ENCODE assay signal across 8 cellular contexts in genomic region chr10:104329754-104330153, GRCh38. TPM values are rescaled to one million over a fixed set of nuclear protein-coding genes. Genes with fewer than 3 reads are reported as not detected.
DNase-seq lines count a peak whose midpoint lies in the region; ATAC-seq and TF ChIP-seq lines count a peak whose summit lies in the region.

No MANE protein-coding gene starts in this region.

- peaks cover 58% of the 10 kb centered on the region for H3K79me1 ChIP-seq in mesendoderm (ENCODE audit: low read length)

- H3K4me3 Mint-ChIP-seq in MCF 10A (ENCODE audit: unreplicated experiment) = no peak overlapping the region

- peak overlapping the region; percentile 66 for H3K9ac ChIP-seq in mesendoderm (ENCODE audit: low read length)

- H3K27me3 ChIP-seq in heart left ventricle (no peaks in the 10 kb centered on the region), mesendoderm (ENCODE audit: insufficient read depth, low read length, poor library complexity) (no peaks in the 10 kb centered on the region)

- BruUV-seq in MCF 10A (replicated peaks; lab: Mats Ljungman, UMichigan) = TSS peak; percentile 83

- peaks cover 9% of the 10 kb centered on the region for H3K36me3 Mint-ChIP-seq in MCF 10A (ENCODE audit: insufficient read depth, unreplicated experiment)

- peaks cover 0 to 19% (median 0%) of the 10 kb centered on the region in 9 donors for H3K36me3 ChIP-seq in heart left ventricle
- no peaks in the 10 kb centered on the region for H3K36me3 ChIP-seq in mesendoderm (ENCODE audit: control insufficient read depth, insufficient read depth, low read length)

- H3K56ac ChIP-seq in mesendoderm (ENCODE audit: low read length) = peak overlapping the region; percentile 88

- H3K23ac ChIP-seq in mesendoderm (ENCODE audit: low read length) = no peak overlapping the region

- no peak for TF ChIP-seq CTCF in heart left ventricle (IDR thresholded peaks at IDR 0.05)
- no peak for TF ChIP-seq CTCF in MCF 10A (IDR thresholded peaks at IDR 0.05; ENCODE audit: unreplicated experiment)

- CTCF ChIA-PET in MCF 10A (lab: Yijun Ruan, JAX) = interaction anchor here (0.6 to 10.5 kb wide), 12 partner anchors 8 to 481 kb away, joined by 3 to 79 read pairs (median 8); partner anchors contain the start of genes CFAP58 and ITPRIP

- H3K27ac ChIP-seq in heart left ventricle (peak overlapping the region; percentile 89 to 100 (median 99)), mesendoderm (ENCODE audit: low read depth, low read length) (peak overlapping the region; percentile 52)

- H3K9me3 Mint-ChIP-seq in MCF 10A (ENCODE audit: unreplicated experiment) = no peaks in the 10 kb centered on the region

- no peak overlapping the region for H3K4ac ChIP-seq in mesendoderm (ENCODE audit: low read depth, low read length)

- DNase-seq in heart left ventricle (no peak), cardiac septum (ENCODE audit: low spot score) (no peak), MCF 10A (ENCODE audit: unreplicated experiment) (peak; percentile 82), mesendoderm (no peak), foreskin melanocyte (no peak), NCI-H1105 treated with DMSO at 0.1 percent for 48 hours (lab: John Stamatoyannopoulos, UW) (no peak), NCI-H446 treated with DMSO at 0.1 percent for 48 hours (lab: John Stamatoyannopoulos, UW) (no peak)

- POLR2A ChIA-PET in MCF 10A (lab: Yijun Ruan, JAX) = interaction anchor here (0.5 to 5.8 kb wide), 20 partner anchors 9 to 246 kb away, joined by 3 to 124 read pairs (median 4); partner anchors contain the start of genes CFAP58, GSTO2, ITPRIP and SFR1

- no peaks in the 10 kb centered on the region for H3K27me3 Mint-ChIP-seq in MCF 10A (ENCODE audit: insufficient read depth, unreplicated experiment)

- H3K4me1 ChIP-seq in heart left ventricle = peaks cover 54 to 100% (median 100%) of the 10 kb centered on the region in 12 donors
- H3K4me1 ChIP-seq in mesendoderm (ENCODE audit: control insufficient read depth, low read depth, low read length) = peaks cover 58% of the 10 kb centered on the region

- H3K4me1 Mint-ChIP-seq in MCF 10A (ENCODE audit: insufficient read depth, unreplicated experiment) = peaks cover 71% of the 10 kb centered on the region

- intact Hi-C loops in heart left ventricle (cut with DNase I) = no loop called here
- intact Hi-C loops in cardiac septum (cut with DNase I) = loop anchor here (10.0 kb wide), 1 partner anchor 415 kb away; the partner anchor contains the start of gene STN1
- intact Hi-C loops in MCF 10A (cut with micrococcal nuclease) = loop anchor here (1.0 to 10.0 kb wide), 4 partner anchors 9 to 480 kb away; partner anchors contain the start of gene ITPRIP

- ATAC-seq in heart left ventricle = peak in 1 of 4 donors; percentile 5
- ATAC-seq in HG02870 (IDR thresholded peaks at IDR 0.05; ENCODE audit: unreplicated experiment) = no peak

- 12 to 24% (median 19%) methylated on average over 3 of the region's 3 CpGs for WGBS in heart left ventricle, 4 donors
- no CpG with 5 or more reads among the region's 3 CpGs for WGBS in mesendoderm (ENCODE audit: extremely low coverage, insufficient coverage, low lambda C conversion rate)

- H2BK5ac ChIP-seq in mesendoderm (ENCODE audit: low read length) = peak overlapping the region; percentile 21

- H3K4me3 ChIP-seq in heart left ventricle = peak overlapping the region in 5 of 12 donors; percentile 10 to 50 (median 38)
- H3K4me3 ChIP-seq in mesendoderm (ENCODE audit: low read length) = no peak overlapping the region

- H3K27ac Mint-ChIP-seq in MCF 10A (ENCODE audit: low read depth, unreplicated experiment) = peak overlapping the region; percentile 95

- no peak overlapping the region for H3K4me2 ChIP-seq in mesendoderm (ENCODE audit: low read length)

- no peak overlapping the region for H4K5ac ChIP-seq in mesendoderm (ENCODE audit: low read length)

- H4K8ac ChIP-seq in mesendoderm (ENCODE audit: low read depth, low read length) = no peak overlapping the region

- no peaks in the 10 kb centered on the region for H3K9me3 ChIP-seq in heart left ventricle

- no peak overlapping the region for H2BK15ac ChIP-seq in mesendoderm (replicated peaks; ENCODE audit: low read depth)

- no peak overlapping the region for H3K18ac ChIP-seq in mesendoderm (ENCODE audit: low read length)

- no peak overlapping the region for H2BK120ac ChIP-seq in mesendoderm (ENCODE audit: low read depth, low read length)

- peaks cover 98% of the 10 kb centered on the region for H3K79me2 ChIP-seq in mesendoderm (ENCODE audit: control insufficient read depth, insufficient read depth, low read length)

- H2AK5ac ChIP-seq in mesendoderm (ENCODE audit: low read length) = peak overlapping the region; percentile 88

- TF ChIP-seq POLR2A in heart left ventricle (IDR thresholded peaks at IDR 0.05) = no peak

RNA-seq across cellular contexts. Expression of gene ITPRIP, which starts 8.5 kb away (rescaled TPM):
- total RNA-seq in heart left ventricle (10 to 100 TPM; 18.4 to 90.2 (median 27.7) TPM), cardiac septum (25.4 TPM), MCF 10A (2022) (29.4 and 29.8 TPM in 2 replicates)
- polyA plus RNA-seq in heart left ventricle = 10 to 100 TPM; 19.3 to 70.0 TPM
- 22.8 TPM for polyA plus RNA-seq in mesendoderm (2013, experiment 1 of 2)
- polyA plus RNA-seq in mesendoderm (2013, experiment 2 of 2) = 22.4 TPM

RNA-seq across cellular contexts. Expression of gene CFAP58, which starts 23.9 kb away (rescaled TPM):
- total RNA-seq in heart left ventricle (1 to 10 TPM; 1.2 to 4.9 (median 3.2) TPM), cardiac septum (2.7 TPM), MCF 10A (2022) (0.89 and 1.1 TPM in 2 replicates)
- polyA plus RNA-seq in heart left ventricle = 1 to 10 TPM in 1 of 2 donors, under 1 TPM in 1; 0.62 to 2.2 TPM
- 1.0 TPM for polyA plus RNA-seq in mesendoderm (2013, experiment 1 of 2)
- polyA plus RNA-seq in mesendoderm (2013, experiment 2 of 2) = 0.85 TPM

Comparison
In these comparisons a context has a peak if more than half of its experiments do, and no peak if none do; other contexts are left out.
1. intact Hi-C loops: an anchor here in cardiac septum (10.0 kb wide) and MCF 10A (1.0 to 10.0 kb wide); none called in heart left ventricle.